Comparison of ENCODE assay signal across 8 cellular contexts in the genomic region with DNA sequence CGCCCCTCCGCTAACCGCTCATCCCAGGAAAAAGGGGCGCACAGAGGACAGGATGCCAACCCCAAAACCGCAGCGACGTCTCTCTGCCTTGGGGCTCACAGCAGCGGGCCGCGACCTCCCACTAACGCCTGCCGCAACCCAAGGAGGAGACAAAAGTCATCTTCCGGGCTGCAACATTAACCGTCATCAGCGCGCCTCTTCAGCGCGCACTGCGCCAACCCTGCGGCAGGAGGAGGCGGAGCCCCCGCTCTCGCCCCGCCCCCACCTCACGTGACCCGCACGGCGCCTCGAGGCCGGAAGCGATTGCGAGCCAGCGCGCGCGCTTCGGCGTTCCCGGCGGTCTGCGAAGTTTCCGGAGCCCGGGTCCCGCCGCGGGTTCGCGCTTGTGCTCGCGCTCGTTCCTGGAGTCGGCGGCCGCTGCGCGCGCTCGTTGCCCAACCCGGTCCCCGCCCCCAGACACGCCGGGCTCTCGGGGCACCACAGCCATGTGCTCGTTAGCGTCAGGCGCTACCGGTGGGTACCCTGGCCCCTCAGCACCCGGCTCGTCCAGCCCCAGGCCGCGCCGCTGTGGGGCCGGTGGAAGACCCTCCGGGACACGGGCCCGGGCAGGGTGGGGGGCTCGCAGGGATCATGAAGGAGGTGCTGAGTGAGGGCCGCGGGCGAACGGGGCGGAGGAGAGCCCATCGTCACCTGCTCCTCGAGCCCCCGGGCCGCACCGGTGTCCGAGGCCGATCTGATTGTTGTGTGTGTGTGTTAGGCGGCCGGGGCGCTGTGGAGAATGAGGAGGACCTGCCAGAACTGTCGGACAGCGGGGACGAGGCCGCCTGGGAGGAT. TPM values are rescaled to one million over a fixed set of nuclear protein-coding genes. Genes with fewer than 3 reads are reported as not detected.
DNase-seq lines count a peak whose midpoint lies in the region; ATAC-seq and TF ChIP-seq lines count a peak whose summit lies in the region.

Gene PRMT3, plus strand, starts transcription at position 455 of the 834 bp plus-strand sequence. Its CDS starts 31 bp downstream, at position 486.

- no peaks in the 10 kb centered on the region for H3K9me3 Mint-ChIP-seq in activated naive CD4-positive, alpha-beta T cell treated with anti-CD3 and anti-CD28 coated beads, Interleukin-2, amount 50 U/mL, for 72 hours

- H3K27ac Mint-ChIP-seq in activated naive CD4-positive, alpha-beta T cell treated with anti-CD3 and anti-CD28 coated beads, Interleukin-2, amount 50 U/mL, for 72 hours: peak within 1 kb of the TSS; percentile 98

- H3K36me3 Mint-ChIP-seq in activated naive CD4-positive, alpha-beta T cell treated with anti-CD3 and anti-CD28 coated beads, Interleukin-2, amount 50 U/mL, for 72 hours: peaks cover 7 to 16% of the 10 kb centered on the region in 2 donors

- H3K27ac ChIP-seq in temporal lobe (ENCODE audit: low read depth, low read length): peak within 1 kb of the TSS; percentile 94

- DNase-seq in GM12864 (ENCODE audit: low read depth) (peak; percentile 83), NCI-H1105 (lab: John Stamatoyannopoulos, UW) (peak; percentile 95), SKM-1 (lab: John Stamatoyannopoulos, UW; ENCODE audit: unreplicated experiment) (peak; percentile 98), glomerular endothelial cell (ENCODE audit: extremely low read depth, low read depth, low spot score) (peak; percentile 47), omental fat pad (ENCODE audit: low spot score) (peak; percentile 73)
- DNase-seq in activated naive CD4-positive, alpha-beta T cell treated with anti-CD3 and anti-CD28 coated beads, Interleukin-2, amount 50 U/mL, for 72 hours (ENCODE audit: low spot score in 2 of 2): peak; percentile 95 to 98

- peak within 1 kb of the TSS; percentile 82 for H3K4me3 ChIP-seq in GM12864 (ENCODE audit: low read depth, low read length)

- ATAC-seq in HG02678 (IDR thresholded peaks at IDR 0.05; ENCODE audit: unreplicated experiment): peak; percentile 79
- peak; percentile 92 to 94 for ATAC-seq in activated naive CD4-positive, alpha-beta T cell treated with anti-CD3 and anti-CD28 coated beads, Interleukin-2, amount 50 U/mL, for 72 hours
- ATAC-seq in omental fat pad (ENCODE audit: low FRiP score): peak; percentile 96

- no peak for TF ChIP-seq CTCF in GM12864 (IDR thresholded peaks at IDR 0.05; ENCODE audit: low read depth, low read length, missing control alignments)
- TF ChIP-seq CTCF in omental fat pad (IDR thresholded peaks at IDR 0.05): peak in 2 of 3 donors; percentile 69 to 99

RNA-seq across cellular contexts. Expression of gene PRMT3, which starts in this region (rescaled TPM):
- 10 to 100 TPM; 29.2 to 33.6 TPM for total RNA-seq in activated naive CD4-positive, alpha-beta T cell treated with anti-CD3 and anti-CD28 coated beads, Interleukin-2, amount 50 U/mL, for 72 hours
- total RNA-seq in glomerular endothelial cell: 7.8 and 7.9 TPM in 2 replicates
- total RNA-seq in omental fat pad: 10 to 100 TPM; 13.8 to 21.0 (median 16.0) TPM
- 18.7 TPM for total RNA-seq in temporal lobe

Comparison
In these comparisons a context has a peak if more than half of its experiments do, and no peak if none do; other contexts are left out.
1. Peak in every context shown above with its lines: DNase-seq, ATAC-seq, H3K4me3 ChIP-seq and H3K27ac ChIP-seq.
2. DNase-seq: peak in every context shown above with its lines; median percentile 98 in SKM-1; 96 in activated naive CD4-positive, alpha-beta T cell treated with anti-CD3 and anti-CD28 coated beads, Interleukin-2, amount 50 U/mL, for 72 hours; 95 in NCI-H1105; 83 in GM12864; 73 in omental fat pad; 47 in glomerular endothelial cell.